In the genomic region with DNA sequence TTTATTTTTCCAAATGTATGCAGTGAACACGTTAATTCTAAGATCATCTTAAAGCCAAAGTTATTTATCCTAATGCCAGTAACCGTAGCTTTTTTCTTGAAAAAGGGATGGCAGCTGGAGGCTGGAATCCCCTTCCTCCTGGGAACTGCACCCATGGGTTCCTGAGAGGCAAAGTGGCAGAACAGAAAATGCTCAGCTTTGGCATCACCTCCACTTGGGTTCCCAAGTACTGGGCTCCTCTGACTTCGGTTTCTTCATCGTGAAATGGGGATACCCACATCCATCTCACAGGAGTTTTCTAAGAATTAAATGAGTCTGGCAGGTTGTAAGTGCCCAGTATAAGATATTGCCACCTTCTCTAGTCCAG, we compare ENCODE assay signal across 9 cellular contexts. TPM values are rescaled to one million over a fixed set of nuclear protein-coding genes. Genes with fewer than 3 reads are reported as not detected.
DNase-seq lines count a peak whose midpoint lies in the region; ATAC-seq and TF ChIP-seq lines count a peak whose summit lies in the region.
"Had no signal": no experiment of that assay in that cellular context is flagged by ENCODE, and none has a peak within 500 bp of the region (broad histone marks: within the 10 kb centered on the region; RNA-seq: fewer than 3 reads in every experiment).

No MANE protein-coding gene starts in this region.

- H3K27me3 ChIP-seq in GM23338 (ENCODE audit: insufficient read depth) (peaks cover 4% of the 10 kb centered on the region; the same call in 1 of the 2 replicates), Peyer's patch (peaks cover 0 to 7% of the 10 kb centered on the region in 2 donors), smooth muscle cell (ENCODE audit: low read depth) (no peaks in the 10 kb centered on the region)

- H3K27ac ChIP-seq in GM23338 (ENCODE audit: low read depth) (no peak overlapping the region), Peyer's patch (peak overlapping the region in 1 of 4 donors; percentile 55), smooth muscle cell (ENCODE audit: low read depth) (no peak overlapping the region)

- H2AFZ ChIP-seq in GM23338 (no peak overlapping the region), smooth muscle cell (ENCODE audit: low read depth) (peak overlapping the region; percentile 90)

- H3K36me3 ChIP-seq in GM23338 (ENCODE audit: insufficient read depth) (no peaks in the 10 kb centered on the region), Peyer's patch (no peaks in the 10 kb centered on the region), smooth muscle cell (ENCODE audit: low read depth) (no peaks in the 10 kb centered on the region)

- peak; percentile 15 for ATAC-seq in GM23338

- H3K4me3 ChIP-seq in GM23338 (peak overlapping the region; percentile 53), Peyer's patch (peak overlapping the region; percentile 42 to 56 (median 56)), smooth muscle cell (peak overlapping the region; percentile 56)

- peaks cover 8% of the 10 kb centered on the region for H3K4me1 ChIP-seq in GM23338 (ENCODE audit: insufficient read depth)
- no peaks in the 10 kb centered on the region for H3K4me1 ChIP-seq in Peyer's patch
- H3K4me1 ChIP-seq in smooth muscle cell (ENCODE audit: low read depth), result peaks cover 3% of the 10 kb centered on the region

- no peak for TF ChIP-seq CTCF in GM23338 (conservative IDR thresholded peaks at IDR 0.05; ENCODE audit: low read depth in 2 of 2)
- no peak for TF ChIP-seq CTCF in Peyer's patch (IDR thresholded peaks at IDR 0.05)
- no peak for TF ChIP-seq CTCF in smooth muscle cell (IDR thresholded peaks at IDR 0.05; ENCODE audit: borderline replicate concordance, insufficient read depth, poor library complexity, severe bottlenecking)

- H3K79me2 ChIP-seq in GM23338 (replicated peaks; ENCODE audit: insufficient read depth) (no peaks in the 10 kb centered on the region), smooth muscle cell (ENCODE audit: low read depth) (no peaks in the 10 kb centered on the region)

- DNase-seq in D341Med (ENCODE audit: low spot score) (peak; percentile 68), GM23338 (ENCODE audit: low spot score) (no peak), Peyer's patch (no peak), foreskin melanocyte (peak; percentile 4), smooth muscle cell (lab: John Stamatoyannopoulos, UW; ENCODE audit: unreplicated experiment) (no peak), H4 (ENCODE audit: low spot score) (no peak), NK-92 (lab: John Stamatoyannopoulos, UW; ENCODE audit: unreplicated experiment) (no peak)
- DNase-seq in stimulated activated naive CD4-positive, alpha-beta T cell treated with Interleukin-2 at 50 U/mL for 16 hours (lab: John Stamatoyannopoulos, UW), result no peak

- no peak overlapping the region for H3K27ac Mint-ChIP-seq in GM23338

- H3K9me2 ChIP-seq in GM23338 (ENCODE audit: insufficient read depth), result no peaks in the 10 kb centered on the region

- no peaks in the 10 kb centered on the region for H3K9me3 Mint-ChIP-seq in GM23338

- no peak for TF ChIP-seq POLR2A in Peyer's patch (IDR thresholded peaks at IDR 0.05)

- H3K4me1 Mint-ChIP-seq in GM23338, result peaks cover 10% of the 10 kb centered on the region; the same call in 2 of the 3 replicates

- peaks cover 2% of the 10 kb centered on the region for H3K27me3 Mint-ChIP-seq in GM23338 (ENCODE audit: insufficient read depth, low read depth, poor library complexity)

- H3K4me2 ChIP-seq in GM23338 (peak overlapping the region; percentile 79), smooth muscle cell (peak overlapping the region; percentile 84)

- 0 out of 2 replicates have a peak, but pooled peaks cover 4% of the 10 kb centered on the region for H3F3A ChIP-seq in GM23338 (replicated peaks; ENCODE audit: low read depth)
- no peaks in the 10 kb centered on the region for H3F3A ChIP-seq in smooth muscle cell (ENCODE audit: low read depth)

- no peaks in the 10 kb centered on the region for H3K36me3 Mint-ChIP-seq in GM23338 (ENCODE audit: low read depth)

- 45% methylated on average over 4 of the region's 4 CpGs for WGBS in smooth muscle cell (ENCODE audit: low lambda C conversion rate)

- H3K9me3 ChIP-seq in Peyer's patch, result no peaks in the 10 kb centered on the region
- H3K9me3 ChIP-seq in smooth muscle cell (replicated peaks; ENCODE audit: low read depth), result no peaks in the 10 kb centered on the region

- H3K4me3 Mint-ChIP-seq in GM23338, result peak overlapping the region; percentile 79

- H4K20me1 ChIP-seq in GM23338 (replicated peaks; ENCODE audit: insufficient read depth), result no peaks in the 10 kb centered on the region
- H4K20me1 ChIP-seq in smooth muscle cell (ENCODE audit: low read depth), result no peaks in the 10 kb centered on the region

- H3K9ac ChIP-seq in smooth muscle cell (ENCODE audit: low read depth), result peak overlapping the region; percentile 45

TF ChIP-seq in GM23338, 12 proteins besides CTCF, POLR2A, EP300 and RAD21 (continues in another document):
- no peak for TF ChIP-seq ZNF462 (CRISPR knock-in tag; IDR thresholded peaks at IDR 0.05)

RNA-seq across cellular contexts. Expression of gene DDX43, which starts 6.2 kb away (rescaled TPM):
- total RNA-seq in GM23338 (2014; rRNA removed; shearing (Covaris generic)), result 0.35 and 0.49 TPM in 2 replicates
- polyA plus RNA-seq in GM23338 (2016; fragmentation: Nextera tagmentation; extraction: Ambion mirVana) (0.47 and 0.60 TPM in 2 replicates), smooth muscle cell (not detected in 2 replicates)
- total RNA-seq in Peyer's patch (1 to 10 TPM in 1 of 4 donors, under 1 TPM in 1, not detected in 2; 0.57 to 4.9 TPM), smooth muscle cell (not detected in 2 replicates)
- total RNA-seq in H4 (2014; rRNA removed; shearing (Covaris generic)), result not detected in 2 replicates
- total RNA-seq: myocyte had no signal

RNA-seq across cellular contexts. Expression of gene OOEP, which starts 18.7 kb away (rescaled TPM):
- not detected in 2 replicates for total RNA-seq in GM23338 (2014; rRNA removed; shearing (Covaris generic))
- 0.73 and 2.1 TPM in 2 replicates for polyA plus RNA-seq in GM23338 (2016; fragmentation: Nextera tagmentation; extraction: Ambion mirVana)
- not detected for total RNA-seq in Peyer's patch
- not detected in 2 replicates for total RNA-seq in smooth muscle cell
- not detected in 2 replicates for polyA plus RNA-seq in smooth muscle cell
- not detected in 2 replicates for total RNA-seq in H4 (2014; rRNA removed; shearing (Covaris generic))
- total RNA-seq: myocyte had no signal

RNA-seq across cellular contexts. Expression of gene KHDC3L, which starts 26.0 kb away (rescaled TPM):
- total RNA-seq in GM23338 (2014; rRNA removed; shearing (Covaris generic)), result not detected in 2 replicates
- not detected in 2 replicates for polyA plus RNA-seq in GM23338 (2016; fragmentation: Nextera tagmentation; extraction: Ambion mirVana)
- total RNA-seq in Peyer's patch, result not detected
- not detected in 2 replicates for total RNA-seq in smooth muscle cell
- polyA plus RNA-seq in smooth muscle cell, result 0.53 TPM in 1 of 2 replicates, not detected in the other
- not detected in 2 replicates for total RNA-seq in H4 (2014; rRNA removed; shearing (Covaris generic))
- total RNA-seq: myocyte had no signal

RNA-seq across cellular contexts. Expression of gene DPPA5, which starts 34.3 kb away (rescaled TPM):
- total RNA-seq in GM23338 (2014; rRNA removed; shearing (Covaris generic)), result 3.0 and 7.0 TPM in 2 replicates
- polyA plus RNA-seq in GM23338 (2016; fragmentation: Nextera tagmentation; extraction: Ambion mirVana) (12.9 and 17.3 TPM in 2 replicates), smooth muscle cell (not detected in 2 replicates)
- total RNA-seq in Peyer's patch (not detected), smooth muscle cell (not detected in 2 replicates)
- not detected in 2 replicates for total RNA-seq in H4 (2014; rRNA removed; shearing (Covaris generic))
- total RNA-seq: myocyte had no signal

Comparison
In these comparisons a context has a peak if more than half of its experiments do, and no peak if none do; other contexts are left out.
1. DNase-seq: peak in D341Med (single experiment) and foreskin melanocyte (single experiment); none in GM23338 (single experiment), Peyer's patch (0 of 3), smooth muscle cell (single experiment), stimulated activated naive CD4-positive, alpha-beta T cell treated with Interleukin-2 at 50 U/mL for 16 hours (single experiment), H4 (single experiment) and NK-92 (single experiment).
2. Peak in every context shown above with its lines, with median percentiles within 50 percentile points of each other: H3K4me3 ChIP-seq.